In genomic region chr9:97697837-97698236, GRCh38 we compare ENCODE assay signal across 8 cellular contexts. TPM values are rescaled to one million over a fixed set of nuclear protein-coding genes. Genes with fewer than 3 reads are reported as not detected.
A peak's percentile ranks its signal among the peaks of the same experiment; 100 is the strongest.
DNase-seq lines count a peak whose midpoint lies in the region; ATAC-seq and TF ChIP-seq lines count a peak whose summit lies in the region.

No MANE protein-coding gene starts in this region.

- peak overlapping the region; percentile 85 for H3K4me3 ChIP-seq in left ventricle myocardium inferior
- no peak overlapping the region for H3K4me3 ChIP-seq in body of pancreas
- peak overlapping the region; percentile 89 for H3K4me3 ChIP-seq in mucosa of rectum (ENCODE audit: low read length in 2 of 2)
- H3K4me3 ChIP-seq in uterus = peak overlapping the region; percentile 55 to 65

- peaks cover 45% of the 10 kb centered on the region for H3K4me1 ChIP-seq in left ventricle myocardium inferior
- peaks cover 39% of the 10 kb centered on the region for H3K4me1 ChIP-seq in body of pancreas
- H3K4me1 ChIP-seq in mucosa of rectum (ENCODE audit: control insufficient read depth in 2 of 2, insufficient read depth in 2 of 2, low read length in 2 of 2) = peaks cover 7 to 20% of the 10 kb centered on the region in 2 donors
- H3K4me1 ChIP-seq in uterus = no peaks in the 10 kb centered on the region

- TF ChIP-seq POLR2A in body of pancreas (IDR thresholded peaks at IDR 0.05) (no peak), uterus (IDR thresholded peaks at IDR 0.05) (no peak)

- DNase-seq in left ventricle myocardium inferior = no peak
- DNase-seq in Right ventricle myocardium superior = no peak
- DNase-seq in body of pancreas = no peak
- DNase-seq in uterus = no peak
- no peak for DNase-seq in dermis blood vessel endothelial cell

- H3K27me3 ChIP-seq in left ventricle myocardium inferior (ENCODE audit: low read depth) (no peaks in the 10 kb centered on the region), body of pancreas (no peaks in the 10 kb centered on the region), mucosa of rectum (ENCODE audit: control insufficient read depth in 2 of 2, insufficient read depth in 2 of 2, low read length in 2 of 2) (no peaks in the 10 kb centered on the region), uterus (no peaks in the 10 kb centered on the region)

- H3K36me3 ChIP-seq in left ventricle myocardium inferior (peaks cover 4% of the 10 kb centered on the region), body of pancreas (replicated peaks in 1 of 2; ENCODE audit: insufficient read depth in 1 of 2, low read depth in 2 of 2) (no peaks in the 10 kb centered on the region), mucosa of rectum (ENCODE audit: control insufficient read depth in 2 of 2, insufficient read depth in 2 of 2, low read length in 2 of 2) (no peaks in the 10 kb centered on the region), uterus (no peaks in the 10 kb centered on the region)

- TF ChIP-seq CTCF in left ventricle myocardium inferior (IDR thresholded peaks at IDR 0.05; ENCODE audit: borderline replicate concordance) (no peak), body of pancreas (IDR thresholded peaks at IDR 0.05) (no peak), uterus (IDR thresholded peaks at IDR 0.05) (no peak)

- 19 to 25% methylated on average over 1 of the region's 1 CpG for WGBS in body of pancreas, 2 donors

- ATAC-seq in Right ventricle myocardium superior (ENCODE audit: poor library complexity) (no peak), body of pancreas (peak; percentile 1), HG03378 (IDR thresholded peaks at IDR 0.05; ENCODE audit: unreplicated experiment) (no peak), GM21381 (IDR thresholded peaks at IDR 0.05; ENCODE audit: unreplicated experiment) (no peak)

- peak overlapping the region; percentile 81 to 83 for H3K9ac ChIP-seq in mucosa of rectum (ENCODE audit: low read depth in 1 of 2, low read length in 2 of 2)

- intact Hi-C loops in left ventricle myocardium inferior (cut with micrococcal nuclease) (no loop called here), Right ventricle myocardium superior (cut with DNase I) (no loop called here), body of pancreas (cut with DNase I) (no loop called here), uterus (cut with DNase I; ENCODE audit: low total_unique reads) (no loop called here)

- H3K27ac ChIP-seq in left ventricle myocardium inferior (replicated peaks) = peak overlapping the region; percentile 96
- peak overlapping the region; percentile 86 to 92 (median 89) for H3K27ac ChIP-seq in body of pancreas
- peak overlapping the region; percentile 82 to 90 for H3K27ac ChIP-seq in mucosa of rectum (ENCODE audit: low read depth in 2 of 2, low read length in 2 of 2)
- H3K27ac ChIP-seq in uterus = peak overlapping the region; percentile 88

- H3K9me3 ChIP-seq in left ventricle myocardium inferior (replicated peaks) (no peaks in the 10 kb centered on the region), body of pancreas (no peaks in the 10 kb centered on the region), mucosa of rectum (ENCODE audit: control insufficient read depth in 2 of 2, low read length in 2 of 2) (no peaks in the 10 kb centered on the region), uterus (no peaks in the 10 kb centered on the region)

RNA-seq across cellular contexts. Expression of gene XPA, which starts 0.7 kb away (rescaled TPM):
- total RNA-seq in left ventricle myocardium inferior (5.8 TPM), Right ventricle myocardium superior (5.8 TPM), body of pancreas (10 to 100 TPM in 1 of 2 donors, 1 to 10 TPM in 1; 9.6 to 15.8 TPM), uterus (10 to 100 TPM in 3 of 4 donors, 1 to 10 TPM in 1; 10.0 to 31.6 (median 23.7) TPM), dermis blood vessel endothelial cell (8.3 and 11.9 TPM in 2 replicates)

Comparison
In these comparisons a context has a peak if more than half of its experiments do, and no peak if none do; other contexts are left out.
1. H3K4me3 ChIP-seq: peak in left ventricle myocardium inferior (single experiment), mucosa of rectum (2 of 2) and uterus (2 of 2); none in body of pancreas (0 of 2).
2. Peak in every context shown above with its lines, with median percentiles within 50 percentile points of each other: H3K27ac ChIP-seq.